ENCODE assay signal across 14 cellular contexts in genomic region chr12:11882301-11883019, GRCh38.
DNase-seq lines count a peak whose midpoint lies in the region; ATAC-seq lines count a peak whose summit lies in the region.
"Had no signal": no experiment of that assay in that cellular context is flagged by ENCODE, and none has a peak within 500 bp of the region (broad histone marks: within the 10 kb centered on the region; RNA-seq: fewer than 3 reads in every experiment).

No MANE protein-coding gene starts in this region.

- no peaks in the 10 kb centered on the region for H3K27me3 Mint-ChIP-seq in T-helper 2 cell treated with Interferon-gamma antibody and Interleukin-4, amounts not matched to agents 5 μg/mL and 100 μg/mL, for 36 hours (ENCODE audit: low read depth)
- H3K27me3 Mint-ChIP-seq: activated CD4-positive, alpha-beta memory T cell treated with anti-CD3 and anti-CD28 coated beads, Interleukin-2, amount 10 ng/mL, durations not matched to agents 7 days and 5 days; activated naive CD4-positive, alpha-beta T cell treated with anti-CD3 and anti-CD28 coated beads, Interleukin-2, amount 50 U/mL, for 24 hours had no signal

- peak; percentile 91 for DNase-seq in Caki2 (ENCODE audit: low read depth)
- DNase-seq in SW480 (ENCODE audit: low spot score), result peak; percentile 38
- peak; percentile 78 for DNase-seq in myocyte (ENCODE audit: low read depth)
- DNase-seq in NCI-H146 (lab: John Stamatoyannopoulos, UW), result no peak
- no peak for DNase-seq in RKO (ENCODE audit: low spot score)
- DNase-seq in T-helper 2 cell treated with Interferon-gamma antibody and Interleukin-4, amounts not matched to agents 5 μg/mL and 100 μg/mL, for 36 hours (ENCODE audit: low spot score), result no peak
- DNase-seq: activated CD4-positive, alpha-beta memory T cell treated with anti-CD3 and anti-CD28 coated beads, Interleukin-2, amount 10 ng/mL, durations not matched to agents 7 days and 5 days; GF-D8; left lung; NCI-H1105 treated with DMSO at 0.1 percent for 48 hours; NK-92 treated with Interleukin-12 subunit alpha and Interleukin-12 subunit beta, amount 100 ng/mL, for 24 hours had no signal

- H3K9me3 Mint-ChIP-seq in T-helper 2 cell treated with Interferon-gamma antibody and Interleukin-4, amounts not matched to agents 5 μg/mL and 100 μg/mL, for 36 hours, result no peaks in the 10 kb centered on the region
- H3K9me3 Mint-ChIP-seq: activated CD4-positive, alpha-beta memory T cell treated with anti-CD3 and anti-CD28 coated beads, Interleukin-2, amount 10 ng/mL, durations not matched to agents 7 days and 5 days; activated naive CD4-positive, alpha-beta T cell treated with anti-CD3 and anti-CD28 coated beads, Interleukin-2, amount 50 U/mL, for 24 hours had no signal

- no peak overlapping the region for H3K4me3 Mint-ChIP-seq in T-helper 2 cell treated with Interferon-gamma antibody and Interleukin-4, amounts not matched to agents 5 μg/mL and 100 μg/mL, for 36 hours
- H3K4me3 Mint-ChIP-seq: activated CD4-positive, alpha-beta memory T cell treated with anti-CD3 and anti-CD28 coated beads, Interleukin-2, amount 10 ng/mL, durations not matched to agents 7 days and 5 days; activated naive CD4-positive, alpha-beta T cell treated with anti-CD3 and anti-CD28 coated beads, Interleukin-2, amount 50 U/mL, for 24 hours had no signal

- H3K4me1 Mint-ChIP-seq in T-helper 2 cell treated with Interferon-gamma antibody and Interleukin-4, amounts not matched to agents 5 μg/mL and 100 μg/mL, for 36 hours (ENCODE audit: low read depth), result peaks cover 9% of the 10 kb centered on the region

- peaks cover 35% of the 10 kb centered on the region for H3K36me3 Mint-ChIP-seq in T-helper 2 cell treated with Interferon-gamma antibody and Interleukin-4, amounts not matched to agents 5 μg/mL and 100 μg/mL, for 36 hours (ENCODE audit: low read depth)

- in situ Hi-C loops in Caki2 (cut with HindIII; ENCODE audit: low pct_unique_long_range_greater_than_20kb, low sequenced_read_pairs), result no loop called here

- ATAC-seq in GM21381 (IDR thresholded peaks at IDR 0.05; ENCODE audit: unreplicated experiment) (peak; percentile 50), HG03469 (IDR thresholded peaks at IDR 0.05; ENCODE audit: unreplicated experiment) (no peak)
- ATAC-seq: left lung had no signal

- H3K27ac Mint-ChIP-seq in T-helper 2 cell treated with Interferon-gamma antibody and Interleukin-4, amounts not matched to agents 5 μg/mL and 100 μg/mL, for 36 hours, result no peak overlapping the region
- H3K27ac Mint-ChIP-seq: activated CD4-positive, alpha-beta memory T cell treated with anti-CD3 and anti-CD28 coated beads, Interleukin-2, amount 10 ng/mL, durations not matched to agents 7 days and 5 days; activated naive CD4-positive, alpha-beta T cell treated with anti-CD3 and anti-CD28 coated beads, Interleukin-2, amount 50 U/mL, for 24 hours had no signal

Comparison
In these comparisons a context has a peak if more than half of its experiments do, and no peak if none do; other contexts are left out.
1. DNase-seq: peak in Caki2 (single experiment), SW480 (single experiment) and myocyte (single experiment); none in NCI-H146 (single experiment), RKO (single experiment) and T-helper 2 cell treated with Interferon-gamma antibody and Interleukin-4, amounts not matched to agents 5 μg/mL and 100 μg/mL, for 36 hours (single experiment).